Comparison of ENCODE assay signal across 1 cellular context in genomic region chr1:27153927-27154358, GRCh38.
TF ChIP-seq lines count a peak whose summit lies in the region.

No MANE protein-coding gene starts in this region.

TF ChIP-seq in GM23338, 12 proteins besides CTCF, POLR2A, EP300 and RAD21 (continued from another document):
- TF ChIP-seq EZH2phosphoT487 (IDR thresholded peaks at IDR 0.05; ENCODE audit: unreplicated experiment) (no peak), POLR2AphosphoS5 (IDR thresholded peaks at IDR 0.05; ENCODE audit: low read depth) (no peak), ZNF114 (CRISPR knock-in tag; IDR thresholded peaks at IDR 0.05) (no peak), ZNF331 (CRISPR knock-in tag; IDR thresholded peaks at IDR 0.05; ENCODE audit: low read depth) (no peak)
